Comparison of ENCODE assay signal across 20 cellular contexts in genomic region chr1:205241366-205242030, GRCh38.
"Had no signal": no experiment of that assay in that cellular context is flagged by ENCODE, and none has a peak within 500 bp of the region (broad histone marks: within the 10 kb centered on the region; RNA-seq: fewer than 3 reads in every experiment).

No MANE protein-coding gene starts in this region.

- H3K27ac ChIP-seq: body of pancreas, colonic mucosa, left lung, pancreas, sigmoid colon, thyroid gland had no signal

- H3K27me3 ChIP-seq: body of pancreas, colonic mucosa, gastrocnemius medialis, left lung, pancreas, sigmoid colon, thyroid gland had no signal

- H3K9me3 ChIP-seq: body of pancreas, colonic mucosa, gastrocnemius medialis, left lung, pancreas, sigmoid colon, SK-N-SH, thyroid gland had no signal

- ATAC-seq: activated CD8-positive, alpha-beta T cell treated with anti-CD3 and anti-CD28 coated beads, Interleukin-2, amount 10 ng/mL, durations not matched to agents 7 days and 5 days; body of pancreas; esophagus mucosa; gastrocnemius medialis; left lung; pancreas; stimulated activated naive B cell treated with anti-CD40 and anti-IgM and Interleukin-4, amounts not matched to agents 10 μg/mL and 1 μg/mL and 100 μg/mL, for 72 hours; WTC11 had no signal

- DNase-seq: activated CD4-positive, alpha-beta T cell treated with anti-CD3 and anti-CD28 coated beads for 48 hours; activated CD8-positive, alpha-beta memory T cell treated with anti-CD3 and anti-CD28 coated beads, Interleukin-2, amount 50 U/mL, for 48 hours; activated CD8-positive, alpha-beta T cell treated with anti-CD3 and anti-CD28 coated beads, Interleukin-2, amount 10 ng/mL, durations not matched to agents 7 days and 5 days; activated naive CD4-positive, alpha-beta T cell; body of pancreas; central memory CD4-positive, alpha-beta T cell; colonic mucosa; gastrocnemius medialis; kidney; mammary epithelial cell; naive B cell; sigmoid colon; SK-N-SH; stimulated activated naive B cell treated with anti-CD40 and anti-IgM and Interleukin-4, amounts not matched to agents 10 μg/mL and 1 μg/mL and 100 μg/mL, for 72 hours; thyroid gland had no signal

- H3K9ac ChIP-seq: SK-N-SH had no signal

- H3K27me3 Mint-ChIP-seq: stimulated activated naive B cell treated with anti-CD40 and anti-IgM and Interleukin-4, amounts not matched to agents 10 μg/mL and 1 μg/mL and 100 μg/mL, for 72 hours had no signal

- H3K4me1 ChIP-seq: body of pancreas, colonic mucosa, pancreas had no signal

- H3K4me2 ChIP-seq: SK-N-SH had no signal

- H3K36me3 ChIP-seq: colonic mucosa, gastrocnemius medialis, left lung, pancreas, thyroid gland had no signal

- H3K4me3 ChIP-seq: body of pancreas, colonic mucosa, gastrocnemius medialis, left lung, pancreas, sigmoid colon, thyroid gland had no signal

- H3K27ac Mint-ChIP-seq: activated CD8-positive, alpha-beta T cell treated with anti-CD3 and anti-CD28 coated beads, Interleukin-2, amount 10 ng/mL, durations not matched to agents 7 days and 5 days; T-helper 2 cell treated with Interferon-gamma antibody and Interleukin-4, amounts not matched to agents 5 μg/mL and 100 μg/mL, for 36 hours; WTC11 had no signal

- H3K9me3 Mint-ChIP-seq: naive B cell; stimulated activated naive B cell treated with anti-CD40 and anti-IgM and Interleukin-4, amounts not matched to agents 10 μg/mL and 1 μg/mL and 100 μg/mL, for 72 hours; T-helper 2 cell treated with Interferon-gamma antibody and Interleukin-4, amounts not matched to agents 5 μg/mL and 100 μg/mL, for 36 hours; WTC11 had no signal

- H3K4me3 Mint-ChIP-seq: activated CD8-positive, alpha-beta T cell treated with anti-CD3 and anti-CD28 coated beads, Interleukin-2, amount 10 ng/mL, durations not matched to agents 7 days and 5 days; stimulated activated naive B cell treated with anti-CD40 and anti-IgM and Interleukin-4, amounts not matched to agents 10 μg/mL and 1 μg/mL and 100 μg/mL, for 72 hours; T-helper 2 cell treated with Interferon-gamma antibody and Interleukin-4, amounts not matched to agents 5 μg/mL and 100 μg/mL, for 36 hours; WTC11 had no signal

- H3K36me3 Mint-ChIP-seq: WTC11 had no signal
